Comparison of ENCODE assay signal across 3 cellular contexts in the genomic region with DNA sequence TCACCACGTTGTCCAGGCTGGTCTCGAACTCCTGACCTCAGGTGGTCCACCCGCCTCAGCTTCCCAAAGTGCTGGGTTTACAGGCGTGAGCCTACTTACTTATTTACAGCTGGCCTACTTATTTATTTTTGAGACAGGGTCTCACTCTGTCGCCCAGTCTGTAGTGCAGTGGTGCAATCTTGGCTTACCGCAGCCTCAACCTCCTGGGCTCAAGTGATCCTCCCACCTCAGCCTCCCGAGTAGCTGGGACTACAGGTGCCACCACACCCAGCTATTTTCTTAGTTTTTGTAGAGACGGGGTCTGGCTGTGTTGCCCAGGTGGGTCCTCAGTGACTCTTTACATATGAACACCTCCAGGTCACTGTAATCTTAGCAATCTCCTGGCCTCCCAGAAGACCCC.
TF ChIP-seq lines count a peak whose summit lies in the region.

No MANE protein-coding gene starts in this region.

TF ChIP-seq in HEK293, 187 proteins besides CTCF, POLR2A, EP300 and RAD21:
- TF ChIP-seq ZNF121 (tag by site-specific recombination; IDR thresholded peaks at IDR 0.05), result peak; percentile 95

TF ChIP-seq in WTC11, 78 proteins besides CTCF, POLR2A, EP300 and RAD21:
- TF ChIP-seq ZNF121 (CRISPR knock-in tag; IDR thresholded peaks at IDR 0.05) (peak; percentile 86), GTF2I (CRISPR knock-in tag; conservative IDR thresholded peaks at IDR 0.05) (0 out of 2 replicates have a peak, but pooled peaks have one; percentile 25)

TF ChIP-seq in K562, 482 proteins besides CTCF, POLR2A, EP300 and RAD21:
- TF ChIP-seq ZNF121 (CRISPR knock-in tag; conservative IDR thresholded peaks at IDR 0.05), result peak; percentile 99
- 0 out of 4 replicates have a peak, but pooled peaks of 1 of the 2 experiments have one; percentile 14 for TF ChIP-seq KDM1A (IDR thresholded peaks at IDR 0.05)
- peak; percentile 68 for TF ChIP-seq BCOR (IDR thresholded peaks at IDR 0.05)
